Comparison of ENCODE assay signal across 10 cellular contexts in the genomic region with DNA sequence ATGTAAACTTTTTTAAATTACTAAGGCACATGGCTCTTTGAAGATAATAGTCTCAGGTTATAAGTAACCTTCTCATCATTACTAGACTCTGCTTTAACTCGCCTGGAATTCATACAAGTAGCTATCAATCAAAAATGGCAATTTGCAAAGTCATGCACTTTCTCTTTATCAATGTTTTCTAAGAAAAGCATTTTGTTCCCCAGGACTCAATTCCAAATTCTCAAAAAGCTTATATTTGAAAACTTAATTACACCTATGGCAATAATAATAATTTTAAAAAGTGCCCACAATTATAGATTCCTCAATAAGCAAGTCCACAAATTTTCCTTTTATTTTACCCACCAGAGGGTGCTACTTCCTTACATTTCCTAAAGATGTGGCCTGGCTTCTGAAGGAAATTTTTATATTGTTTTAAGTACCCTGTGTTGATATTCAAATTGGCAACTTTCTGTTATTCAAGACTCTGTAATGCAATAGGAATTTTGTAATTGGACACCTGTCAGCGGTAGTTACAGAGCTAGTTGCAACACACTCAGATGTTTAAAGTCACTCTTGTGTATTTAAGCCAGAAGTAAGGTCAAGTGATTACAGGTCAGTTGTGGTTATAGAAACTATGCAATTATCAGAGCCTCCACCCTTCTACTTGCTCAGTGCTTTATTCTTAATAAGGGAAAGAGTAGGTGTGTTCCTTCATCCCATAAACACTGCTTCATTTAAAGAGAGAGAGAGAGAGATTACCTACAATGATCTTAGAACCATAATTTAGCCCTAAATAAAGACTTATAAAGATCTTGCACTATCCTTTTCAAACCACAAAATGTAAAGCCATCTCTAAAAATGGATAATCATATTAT. TPM values are rescaled to one million over a fixed set of nuclear protein-coding genes. Genes with fewer than 3 reads are reported as not detected.
DNase-seq lines count a peak whose midpoint lies in the region; ATAC-seq and TF ChIP-seq lines count a peak whose summit lies in the region.
"Had no signal": no experiment of that assay in that cellular context is flagged by ENCODE, and none has a peak within 500 bp of the region (broad histone marks: within the 10 kb centered on the region; RNA-seq: fewer than 3 reads in every experiment).

No MANE protein-coding gene starts in this region.

- no peak for TF ChIP-seq POLR2A in prostate gland (IDR thresholded peaks at IDR 0.05)

- H3K4me1 ChIP-seq in prostate gland (replicated peaks): no peaks in the 10 kb centered on the region

- no peak overlapping the region for H3K27ac ChIP-seq in prostate gland

- H3K36me3 ChIP-seq in prostate gland: no peaks in the 10 kb centered on the region

- TF ChIP-seq CTCF in prostate gland (IDR thresholded peaks at IDR 0.05): peak in 3 of 4 experiments; percentile 64 to 86 (median 83)

- ATAC-seq in Right ventricle myocardium superior (ENCODE audit: poor library complexity) (peak; percentile 65), SK-N-SH treated with all-trans-retinoic acid at 6 μM for 48 hours (peak; percentile 89), HG02973 (IDR thresholded peaks at IDR 0.05; ENCODE audit: unreplicated experiment) (no peak)

- WGBS in prostate gland: 39% methylated on average over 2 of the region's 2 CpGs

- no peaks in the 10 kb centered on the region for H3K9me3 ChIP-seq in prostate gland

- intact Hi-C loops in Right ventricle myocardium superior (cut with DNase I): loop anchor here (5.0 kb wide), 1 partner anchor 74 kb away; no protein-coding TSS in a partner anchor
- intact Hi-C loops in cardiac septum (cut with DNase I): loop anchor here (5.0 kb wide), 1 partner anchor 69 kb away; no protein-coding TSS in a partner anchor
- intact Hi-C loops in prostate gland (cut with DNase I): loop anchor here (2.0 to 10.0 kb wide), 2 partner anchors 73 to 163 kb away; no protein-coding TSS in a partner anchor

- H3K4me3 ChIP-seq in prostate gland: no peak overlapping the region

- DNase-seq in Right ventricle myocardium superior (no peak), cardiac septum (ENCODE audit: low spot score) (no peak), NAMALWA (ENCODE audit: low spot score) (peak; percentile 63), foreskin melanocyte (peak; percentile 29), prostate gland (ENCODE audit: low spot score) (peak; percentile 26)
- no peak for DNase-seq in stimulated activated CD4-positive, alpha-beta T cell treated with anti-CD3 and anti-CD28 coated beads, Interleukin-12 subunit alpha, Interleukin-12 subunit beta, amount 100 ng/mL, for 4 hours
- DNase-seq: activated naive CD8-positive, alpha-beta T cell treated with anti-CD3 and anti-CD28 coated beads, Interleukin-2, amount 10 ng/mL, durations not matched to agents 7 days and 5 days had no signal

- H3K27me3 ChIP-seq in prostate gland (replicated peaks; ENCODE audit: insufficient read depth): no peaks in the 10 kb centered on the region

TF ChIP-seq in SK-N-SH treated with all-trans-retinoic acid at 6 μM for 48 hours, 23 proteins besides CTCF, POLR2A, EP300 and RAD21:
- TF ChIP-seq CSDC2 (CRISPR knock-in tag; IDR thresholded peaks at IDR 0.05): no peak
- TF ChIP-seq ZC3H10 (CRISPR knock-in tag; IDR thresholded peaks at IDR 0.05): no peak
- TF ChIP-seq ISL1 (CRISPR knock-in tag; IDR thresholded peaks at IDR 0.05): peak; percentile 54
- no peak for TF ChIP-seq ZFP30 (CRISPR knock-in tag; IDR thresholded peaks at IDR 0.05)
- TF ChIP-seq, protein P1, sequence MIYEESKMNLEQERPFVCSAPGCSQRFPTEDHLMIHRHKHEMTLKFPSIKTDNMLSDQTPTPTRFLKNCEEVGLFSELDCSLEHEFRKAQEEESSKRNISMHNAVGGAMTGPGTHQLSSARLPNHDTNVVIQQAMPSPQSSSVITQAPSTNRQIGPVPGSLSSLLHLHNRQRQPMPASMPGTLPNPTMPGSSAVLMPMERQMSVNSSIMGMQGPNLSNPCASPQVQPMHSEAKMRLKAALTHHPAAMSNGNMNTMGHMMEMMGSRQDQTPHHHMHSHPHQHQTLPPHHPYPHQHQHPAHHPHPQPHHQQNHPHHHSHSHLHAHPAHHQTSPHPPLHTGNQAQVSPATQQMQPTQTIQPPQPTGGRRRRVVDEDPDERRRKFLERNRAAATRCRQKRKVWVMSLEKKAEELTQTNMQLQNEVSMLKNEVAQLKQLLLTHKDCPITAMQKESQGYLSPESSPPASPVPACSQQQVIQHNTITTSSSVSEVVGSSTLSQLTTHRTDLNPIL (CRISPR knock-in tag; IDR thresholded peaks at IDR 0.05; ENCODE audit: low read depth): no peak
- no peak for TF ChIP-seq TCF4 (CRISPR knock-in tag; IDR thresholded peaks at IDR 0.05; ENCODE audit: borderline replicate concordance)
- no peak for TF ChIP-seq TOX (CRISPR knock-in tag; IDR thresholded peaks at IDR 0.05; ENCODE audit: borderline replicate concordance)
- no peak for TF ChIP-seq BACH2 (CRISPR knock-in tag; IDR thresholded peaks at IDR 0.05; ENCODE audit: borderline replicate concordance)
- TF ChIP-seq, protein P2, sequence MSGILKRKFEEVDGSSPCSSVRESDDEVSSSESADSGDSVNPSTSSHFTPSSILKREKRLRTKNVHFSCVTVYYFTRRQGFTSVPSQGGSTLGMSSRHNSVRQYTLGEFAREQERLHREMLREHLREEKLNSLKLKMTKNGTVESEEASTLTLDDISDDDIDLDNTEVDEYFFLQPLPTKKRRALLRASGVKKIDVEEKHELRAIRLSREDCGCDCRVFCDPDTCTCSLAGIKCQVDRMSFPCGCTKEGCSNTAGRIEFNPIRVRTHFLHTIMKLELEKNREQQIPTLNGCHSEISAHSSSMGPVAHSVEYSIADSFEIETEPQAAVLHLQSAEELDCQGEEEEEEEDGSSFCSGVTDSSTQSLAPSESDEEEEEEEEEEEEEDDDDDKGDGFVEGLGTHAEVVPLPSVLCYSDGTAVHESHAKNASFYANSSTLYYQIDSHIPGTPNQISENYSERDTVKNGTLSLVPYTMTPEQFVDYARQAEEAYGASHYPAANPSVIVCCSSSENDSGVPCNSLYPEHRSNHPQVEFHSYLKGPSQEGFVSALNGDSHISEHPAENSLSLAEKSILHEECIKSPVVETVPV (CRISPR knock-in tag; IDR thresholded peaks at IDR 0.05): 0 out of 2 replicates have a peak, but pooled peaks have one; percentile 17
- TF ChIP-seq SNAI2 (CRISPR knock-in tag; IDR thresholded peaks at IDR 0.05): peak; percentile 40; the same call in 1 of the 2 replicates

RNA-seq across cellular contexts. Expression of gene HYAL4, which starts 47.1 kb away (rescaled TPM):
- total RNA-seq in Right ventricle myocardium superior (not detected), cardiac septum (0.32 TPM), prostate gland (1 to 10 TPM in 1 of 2 donors, not detected in 1; 1.6 TPM)
- total RNA-seq: activated naive CD8-positive, alpha-beta T cell treated with anti-CD3 and anti-CD28 coated beads, Interleukin-2, amount 10 ng/mL, durations not matched to agents 7 days and 5 days; temporal lobe had no signal

RNA-seq across cellular contexts. Expression of gene WASL, which starts 49.1 kb away (rescaled TPM):
- 25.7 TPM for total RNA-seq in Right ventricle myocardium superior
- total RNA-seq in cardiac septum: 32.5 TPM
- 10 to 100 TPM; 37.7 to 64.9 TPM for total RNA-seq in prostate gland

Comparison
In these comparisons a context has a peak if more than half of its experiments do, and no peak if none do; other contexts are left out.
1. DNase-seq: peak in NAMALWA (single experiment), foreskin melanocyte (single experiment) and prostate gland (single experiment); none in Right ventricle myocardium superior (single experiment), cardiac septum (single experiment) and stimulated activated CD4-positive, alpha-beta T cell treated with anti-CD3 and anti-CD28 coated beads, Interleukin-12 subunit alpha, Interleukin-12 subunit beta, amount 100 ng/mL, for 4 hours (single experiment).